Comparison of ENCODE assay signal across 12 cellular contexts in genomic region chr19:34661357-34661756, GRCh38. TPM values are rescaled to one million over a fixed set of nuclear protein-coding genes. Genes with fewer than 3 reads are reported as not detected.
"Had no signal": no experiment of that assay in that cellular context is flagged by ENCODE, and none has a peak within 500 bp of the region (broad histone marks: within the 10 kb centered on the region; RNA-seq: fewer than 3 reads in every experiment).

No MANE protein-coding gene starts in this region.

- DNase-seq: activated CD4-positive, alpha-beta memory T cell treated with anti-CD3 and anti-CD28 coated beads for 36 hours; activated gamma-delta T cell; activated T-cell treated with anti-CD3 and anti-CD28 coated beads, Interleukin-2, amount 50 U/mL, for 48 hours; foreskin keratinocyte; nephron progenitor cell; stimulated activated CD4-positive, alpha-beta T cell treated with anti-CD3 and anti-CD28 coated beads, Interleukin-4, amount 100 ng/mL, for 4 hours; T1000; tibial artery had no signal

- H3K27me3 ChIP-seq: breast epithelium, esophagus muscularis mucosa, foreskin keratinocyte, tibial artery had no signal

- H3K27ac Mint-ChIP-seq: activated CD4-positive, alpha-beta memory T cell treated with anti-CD3 and anti-CD28 coated beads for 36 hours; activated naive CD8-positive, alpha-beta T cell; nephron progenitor cell had no signal

- H3K4me1 Mint-ChIP-seq: nephron progenitor cell had no signal

- H3K4me3 Mint-ChIP-seq: activated CD4-positive, alpha-beta memory T cell treated with anti-CD3 and anti-CD28 coated beads for 36 hours; activated naive CD8-positive, alpha-beta T cell; nephron progenitor cell had no signal

- H3K4me3 ChIP-seq: breast epithelium, esophagus muscularis mucosa, skin epidermis, tibial artery had no signal

- ATAC-seq: foreskin keratinocyte had no signal

- H3K4me1 ChIP-seq: breast epithelium, esophagus muscularis mucosa, foreskin keratinocyte had no signal

- H3K9me3 Mint-ChIP-seq: activated CD4-positive, alpha-beta memory T cell treated with anti-CD3 and anti-CD28 coated beads for 36 hours had no signal

- H3K9me3 ChIP-seq: breast epithelium, esophagus muscularis mucosa, tibial artery had no signal

- H3K36me3 Mint-ChIP-seq: activated CD4-positive, alpha-beta memory T cell treated with anti-CD3 and anti-CD28 coated beads for 36 hours had no signal

- H3K27ac ChIP-seq: breast epithelium, esophagus muscularis mucosa, foreskin keratinocyte, skin epidermis, tibial artery had no signal

- H3K36me3 ChIP-seq: breast epithelium, esophagus muscularis mucosa, tibial artery had no signal

RNA-seq across cellular contexts. Expression of gene SCGB2B2, which starts 15.6 kb away (rescaled TPM):
- total RNA-seq: foreskin keratinocyte had no signal
